ENCODE assay signal across 15 cellular contexts in the genomic region with DNA sequence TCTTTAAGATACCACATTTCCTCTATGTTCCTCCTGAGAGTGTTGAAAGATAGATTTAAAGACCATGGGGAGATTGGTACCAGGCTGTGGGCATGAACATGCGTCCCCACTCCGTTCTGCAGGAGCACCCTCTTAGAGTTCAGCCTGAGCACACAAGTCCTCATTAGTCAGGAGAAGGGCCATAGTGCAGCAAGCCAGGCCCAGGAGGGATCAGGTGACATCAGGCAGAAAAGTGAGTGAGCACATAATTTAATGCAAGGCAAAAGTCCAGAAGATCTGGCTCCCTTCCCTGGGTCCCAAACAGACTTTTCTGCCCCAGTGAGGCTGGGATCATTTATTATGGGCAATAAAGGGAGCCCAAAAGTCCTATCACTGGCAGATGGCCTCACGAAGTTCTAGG.
DNase-seq lines count a peak whose midpoint lies in the region; ATAC-seq, FAIRE-seq and TF ChIP-seq lines count a peak whose summit lies in the region.
"Had no signal": no experiment of that assay in that cellular context is flagged by ENCODE, and none has a peak within 500 bp of the region (broad histone marks: within the 10 kb centered on the region; RNA-seq: fewer than 3 reads in every experiment).

No MANE protein-coding gene starts in this region.

- peak; percentile 7 for DNase-seq in activated CD4-positive, alpha-beta T cell treated with anti-CD3 and anti-CD28 coated beads, Interleukin-2, amount 10 ng/mL, durations not matched to agents 24 days and 14 days
- DNase-seq in activated CD4-positive, alpha-beta T cell treated with anti-CD3 and anti-CD28 coated beads, Interleukin-2, amount 10 ng/mL, durations not matched to agents 7 days and 5 days: no peak
- no peak for DNase-seq in bronchial epithelial cell (ENCODE audit: low read depth)
- DNase-seq in left lobe of liver (ENCODE audit: low spot score): no peak
- DNase-seq in GM19239 (ENCODE audit: insufficient read length, low spot score): no peak
- no peak for DNase-seq in H54 (ENCODE audit: insufficient read length, low spot score)
- DNase-seq in stimulated activated naive CD4-positive, alpha-beta T cell (lab: John Stamatoyannopoulos, UW): no peak
- DNase-seq: Calu3; CD8-positive, alpha-beta T cell; DMS79 treated with DMSO at 0.1 percent for 48 hours; GM23248 had no signal

- POLR2A ChIA-PET in activated CD4-positive, alpha-beta T cell treated with anti-CD3 and anti-CD28 coated beads, Interleukin-2, amount 10 ng/mL, durations not matched to agents 7 days and 5 days (lab: Charles Lee): no interaction called here

- ATAC-seq in left lobe of liver: peak; percentile 63
- ATAC-seq: CD8-positive, alpha-beta T cell; GM12878; HCT116 had no signal

- intact Hi-C loops in activated CD4-positive, alpha-beta T cell treated with anti-CD3 and anti-CD28 coated beads, Interleukin-2, amount 10 ng/mL, durations not matched to agents 24 days and 14 days (cut with micrococcal nuclease): no loop called here

- no peak overlapping the region for H3K4me3 Mint-ChIP-seq in activated CD4-positive, alpha-beta T cell treated with anti-CD3 and anti-CD28 coated beads, Interleukin-2, amount 10 ng/mL, durations not matched to agents 24 days and 14 days
- no peak overlapping the region for H3K4me3 Mint-ChIP-seq in activated CD4-positive, alpha-beta T cell treated with anti-CD3 and anti-CD28 coated beads, Interleukin-2, amount 10 ng/mL, durations not matched to agents 7 days and 5 days
- H3K4me3 Mint-ChIP-seq: B cell; CD8-positive, alpha-beta T cell had no signal

- no peaks in the 10 kb centered on the region for H3K27me3 ChIP-seq in bronchial epithelial cell (ENCODE audit: control insufficient read depth, insufficient read depth, low read length)

- peak; percentile 55 for FAIRE-seq in bronchial epithelial cell (lab: Jason Lieb, UNC)
- no peak for FAIRE-seq in GM19239 (lab: Jason Lieb, UNC)
- no peak for FAIRE-seq in H54 (lab: Jason Lieb, UNC)
- FAIRE-seq: GM12878 had no signal

- H3K4me3 ChIP-seq in bronchial epithelial cell (ENCODE audit: low read depth, low read length): no peak overlapping the region
- H3K4me3 ChIP-seq: BLaER1 treated with 17β-estradiol and CSF1 and Interleukin-3, amounts not matched to agents 10 nM and 100 nM; GM12878; GM23248 had no signal

- H3K9me3 Mint-ChIP-seq in activated CD4-positive, alpha-beta T cell treated with anti-CD3 and anti-CD28 coated beads, Interleukin-2, amount 10 ng/mL, durations not matched to agents 24 days and 14 days: no peaks in the 10 kb centered on the region
- H3K9me3 Mint-ChIP-seq in activated CD4-positive, alpha-beta T cell treated with anti-CD3 and anti-CD28 coated beads, Interleukin-2, amount 10 ng/mL, durations not matched to agents 7 days and 5 days: no peaks in the 10 kb centered on the region
- H3K9me3 Mint-ChIP-seq: CD8-positive, alpha-beta T cell had no signal

- no peaks in the 10 kb centered on the region for H3K4me1 Mint-ChIP-seq in activated CD4-positive, alpha-beta T cell treated with anti-CD3 and anti-CD28 coated beads, Interleukin-2, amount 10 ng/mL, durations not matched to agents 24 days and 14 days
- H3K4me1 Mint-ChIP-seq in activated CD4-positive, alpha-beta T cell treated with anti-CD3 and anti-CD28 coated beads, Interleukin-2, amount 10 ng/mL, durations not matched to agents 7 days and 5 days: no peaks in the 10 kb centered on the region
- H3K4me1 Mint-ChIP-seq: B cell had no signal

- H3K27ac Mint-ChIP-seq in activated CD4-positive, alpha-beta T cell treated with anti-CD3 and anti-CD28 coated beads, Interleukin-2, amount 10 ng/mL, durations not matched to agents 24 days and 14 days: no peak overlapping the region
- H3K27ac Mint-ChIP-seq in activated CD4-positive, alpha-beta T cell treated with anti-CD3 and anti-CD28 coated beads, Interleukin-2, amount 10 ng/mL, durations not matched to agents 7 days and 5 days: no peak overlapping the region
- H3K27ac Mint-ChIP-seq: B cell; CD8-positive, alpha-beta T cell had no signal

- no peak for TF ChIP-seq CTCF in bronchial epithelial cell (IDR thresholded peaks at IDR 0.05; ENCODE audit: insufficient read depth, low read length, severe bottlenecking)

- no peak for TF ChIP-seq POLR2A in H54 (IDR thresholded peaks at IDR 0.05; ENCODE audit: low read depth, low read length)

- CTCF ChIA-PET in activated CD4-positive, alpha-beta T cell treated with anti-CD3 and anti-CD28 coated beads, Interleukin-2, amount 10 ng/mL, durations not matched to agents 7 days and 5 days (lab: Charles Lee): no interaction called here

- H3K27me3 Mint-ChIP-seq in activated CD4-positive, alpha-beta T cell treated with anti-CD3 and anti-CD28 coated beads, Interleukin-2, amount 10 ng/mL, durations not matched to agents 24 days and 14 days: no peaks in the 10 kb centered on the region
- no peaks in the 10 kb centered on the region for H3K27me3 Mint-ChIP-seq in activated CD4-positive, alpha-beta T cell treated with anti-CD3 and anti-CD28 coated beads, Interleukin-2, amount 10 ng/mL, durations not matched to agents 7 days and 5 days

- no peaks in the 10 kb centered on the region for H3K36me3 ChIP-seq in bronchial epithelial cell (ENCODE audit: control insufficient read depth, insufficient read depth, low read length)
- H3K36me3 ChIP-seq: BLaER1 treated with 17β-estradiol and CSF1 and Interleukin-3, amounts not matched to agents 10 nM and 100 nM had no signal

- H3K36me3 Mint-ChIP-seq in activated CD4-positive, alpha-beta T cell treated with anti-CD3 and anti-CD28 coated beads, Interleukin-2, amount 10 ng/mL, durations not matched to agents 24 days and 14 days (ENCODE audit: low read depth): no peaks in the 10 kb centered on the region
- H3K36me3 Mint-ChIP-seq in activated CD4-positive, alpha-beta T cell treated with anti-CD3 and anti-CD28 coated beads, Interleukin-2, amount 10 ng/mL, durations not matched to agents 7 days and 5 days (ENCODE audit: low read depth): no peaks in the 10 kb centered on the region
- H3K36me3 Mint-ChIP-seq: CD8-positive, alpha-beta T cell had no signal
